ENCODE assay signal across 31 cellular contexts in genomic region chr20:54846948-54847347, GRCh38.
DNase-seq lines count a peak whose midpoint lies in the region; ATAC-seq, FAIRE-seq and TF ChIP-seq lines count a peak whose summit lies in the region.
"Had no signal": no experiment of that assay in that cellular context is flagged by ENCODE, and none has a peak within 500 bp of the region (broad histone marks: within the 10 kb centered on the region; RNA-seq: fewer than 3 reads in every experiment).

No MANE protein-coding gene starts in this region.

- FAIRE-seq in HepG2 (lab: Jason Lieb, UNC) (no peak), HTR-8/SVneo (lab: Jason Lieb, UNC) (peak; percentile 13)
- FAIRE-seq: A204.1, A549, D721Med had no signal

- TF ChIP-seq EP300 in HepG2 (IDR thresholded peaks at IDR 0.05; ENCODE audit: low read depth in 2 of 2, low read length in 2 of 2) (no peak), HepG2 (CRISPR knock-in tag; IDR thresholded peaks at IDR 0.05; ENCODE audit: borderline replicate concordance) (no peak)

- intact Hi-C loops in HepG2 (cut with micrococcal nuclease; ENCODE audit: unreplicated experiment) (no loop called here), right lobe of liver (cut with DNase I) (no loop called here)

- no peaks in the 10 kb centered on the region for H3K27me3 ChIP-seq in HepG2 (ENCODE audit: control insufficient read depth in 1 of 2, insufficient read depth in 2 of 2, low read length in 2 of 2)
- no peaks in the 10 kb centered on the region for H3K27me3 ChIP-seq in right lobe of liver
- no peaks in the 10 kb centered on the region for H3K27me3 ChIP-seq in MM.1S (replicated peaks; ENCODE audit: insufficient read depth, low read length)
- H3K27me3 ChIP-seq: BE2C; BLaER1; BLaER1 treated with 17β-estradiol and CSF1 and Interleukin-3, amounts not matched to agents 10 nM and 100 nM had no signal

- no peak for TF ChIP-seq RAD21 in HepG2 (CRISPR knock-in tag; IDR thresholded peaks at IDR 0.05)

- TF ChIP-seq CTCF in HepG2 (CRISPR knock-in tag; IDR thresholded peaks at IDR 0.05) (no peak), right lobe of liver (IDR thresholded peaks at IDR 0.05) (no peak), MM.1S (IDR thresholded peaks at IDR 0.05; ENCODE audit: low read length) (no peak)

- no peaks in the 10 kb centered on the region for H4K20me1 ChIP-seq in HepG2 (ENCODE audit: insufficient read depth, low read length)
- no peaks in the 10 kb centered on the region for H4K20me1 ChIP-seq in MM.1S (ENCODE audit: insufficient read depth, low read length)
- H4K20me1 ChIP-seq: BLaER1; BLaER1 treated with 17β-estradiol and CSF1 and Interleukin-3, amounts not matched to agents 10 nM and 100 nM had no signal

- H3K9ac ChIP-seq in HepG2 (ENCODE audit: insufficient read depth, low read depth, low read length) (no peak overlapping the region), MM.1S (ENCODE audit: low read length) (no peak overlapping the region)
- H3K9ac ChIP-seq: BLaER1; BLaER1 treated with 17β-estradiol and CSF1 and Interleukin-3, amounts not matched to agents 10 nM and 100 nM had no signal

- H3K27ac ChIP-seq in HepG2 (ENCODE audit: extremely low read length, insufficient read depth, low read length) (no peak overlapping the region), right lobe of liver (no peak overlapping the region), MM.1S (ENCODE audit: low read length) (no peak overlapping the region)
- H3K27ac ChIP-seq: 22Rv1; A549; BLaER1; BLaER1 treated with 17β-estradiol and CSF1 and Interleukin-3, amounts not matched to agents 10 nM and 100 nM; C4-2B had no signal

- CTCF ChIA-PET in HepG2 (lab: Yijun Ruan, JAX; ENCODE audit: low intra/inter-chr PET ratio, low total read pairs), result no interaction called here

- no peak for ATAC-seq in HepG2
- ATAC-seq in right lobe of liver, result no peak
- ATAC-seq: A549; CD8-positive, alpha-beta T cell had no signal

- no peak for DNase-seq in HepG2 (ENCODE audit: low spot score)
- DNase-seq in right lobe of liver, result no peak
- DNase-seq in HTR-8/SVneo (ENCODE audit: insufficient read length, low spot score), result no peak
- DNase-seq in MM.1S, result no peak
- DNase-seq: 8988T; ACHN; AML-193; BE2C; C1 segment of cervical spinal cord; Caco-2; Calu3; CD4-positive, alpha-beta memory T cell; CD4-positive, alpha-beta T cell; CD4-positive, CD25-positive, alpha-beta regulatory T cell; CD8-positive, alpha-beta memory T cell; CD8-positive, alpha-beta T cell; COR-L47; DMS 273 treated with DMSO at 0.1 percent for 48 hours; DMS153; DMS53; DMS79; DMS79 treated with DMSO at 0.1 percent for 48 hours; DND-41; EL had no signal

- in situ Hi-C loops in HepG2 (cut with HindIII; ENCODE audit: extremely low pct_ligation_motif_present, low pct_unique_long_range_greater_than_20kb), result no loop called here

- H3K4me1 ChIP-seq in HepG2 (ENCODE audit: insufficient read depth, low read length) (no peaks in the 10 kb centered on the region), right lobe of liver (no peaks in the 10 kb centered on the region), MM.1S (ENCODE audit: low read length) (no peaks in the 10 kb centered on the region)
- H3K4me1 ChIP-seq: A549; BLaER1; BLaER1 treated with 17β-estradiol and CSF1 and Interleukin-3, amounts not matched to agents 10 nM and 100 nM; Caco-2 had no signal

- H3F3A ChIP-seq in MM.1S (ENCODE audit: insufficient read depth, low read length), result no peaks in the 10 kb centered on the region

- H3K79me2 ChIP-seq in HepG2 (ENCODE audit: insufficient read depth, low read length), result no peaks in the 10 kb centered on the region
- H3K79me2 ChIP-seq in MM.1S (ENCODE audit: low read length), result no peaks in the 10 kb centered on the region

- H3K36me3 ChIP-seq in HepG2 (replicated peaks in 1 of 2; ENCODE audit: control insufficient read depth in 1 of 2, insufficient read depth in 2 of 2, low read length in 2 of 2) (no peaks in the 10 kb centered on the region), right lobe of liver (no peaks in the 10 kb centered on the region), MM.1S (replicated peaks; ENCODE audit: insufficient read depth, low read length) (no peaks in the 10 kb centered on the region)
- H3K36me3 ChIP-seq: BE2C; BLaER1; BLaER1 treated with 17β-estradiol and CSF1 and Interleukin-3, amounts not matched to agents 10 nM and 100 nM had no signal

- H3K9me3 ChIP-seq in HepG2 (ENCODE audit: low read length), result peaks cover 23% of the 10 kb centered on the region
- H3K9me3 ChIP-seq in right lobe of liver, result no peaks in the 10 kb centered on the region
- H3K9me3 ChIP-seq in MM.1S (replicated peaks; ENCODE audit: insufficient read depth, low read length), result no peaks in the 10 kb centered on the region
- H3K9me3 ChIP-seq: A549; BE2C; BLaER1; BLaER1 treated with 17β-estradiol and CSF1 and Interleukin-3, amounts not matched to agents 10 nM and 100 nM; Caco-2 had no signal

- TF ChIP-seq POLR2A in HepG2 (IDR thresholded peaks at IDR 0.05; ENCODE audit: insufficient read depth in 1 of 2, low read depth in 2 of 2, low read length in 2 of 2) (no peak), right lobe of liver (IDR thresholded peaks at IDR 0.05) (no peak)

- POLR2A ChIA-PET in HepG2 (lab: Yijun Ruan, JAX), result no interaction called here

- no TSS peak for BruUV-seq in HepG2 (replicated peaks; lab: Mats Ljungman, UMichigan)

- H3K4me2 ChIP-seq in HepG2 (ENCODE audit: low read depth, low read length), result no peak overlapping the region
- H3K4me2 ChIP-seq in MM.1S (ENCODE audit: low read depth, low read length), result no peak overlapping the region
- H3K4me2 ChIP-seq: A549; BLaER1; BLaER1 treated with 17β-estradiol and CSF1 and Interleukin-3, amounts not matched to agents 10 nM and 100 nM had no signal

- no peaks in the 10 kb centered on the region for H3K9me2 ChIP-seq in MM.1S (replicated peaks; ENCODE audit: insufficient read depth, low read length)

- H2AFZ ChIP-seq in HepG2 (ENCODE audit: low read length) (no peak overlapping the region), MM.1S (ENCODE audit: low read length) (no peak overlapping the region)

- 15% methylated on average over 4 of the region's 4 CpGs for WGBS in HepG2 (ENCODE audit: low lambda C conversion rate)
- WGBS in right lobe of liver (ENCODE audit: insufficient coverage, low coverage, low lambda C conversion rate, missing lambda C conversion rate), result 57% methylated on average over 4 of the region's 4 CpGs

- H3K4me3 ChIP-seq in HepG2 (replicated peaks in 1 of 3; ENCODE audit: insufficient read depth in 1 of 3, low read depth in 2 of 3, low read length in 3 of 3) (no peak overlapping the region), right lobe of liver (no peak overlapping the region), MM.1S (ENCODE audit: low read length) (no peak overlapping the region)
- H3K4me3 ChIP-seq: A549; BLaER1; BLaER1 treated with 17β-estradiol and CSF1 and Interleukin-3, amounts not matched to agents 10 nM and 100 nM had no signal

TF ChIP-seq in HepG2, 621 proteins besides CTCF, POLR2A, EP300 and RAD21 (continues in another document):
- no peak for TF ChIP-seq ZNF276 (CRISPR knock-in tag; IDR thresholded peaks at IDR 0.05; ENCODE audit: low read depth)
- TF ChIP-seq ZNF329 (CRISPR knock-in tag; IDR thresholded peaks at IDR 0.05; ENCODE audit: low read depth), result no peak
- TF ChIP-seq ZBTB3 (CRISPR knock-in tag; IDR thresholded peaks at IDR 0.05; ENCODE audit: borderline replicate concordance, low read depth), result no peak
- no peak for TF ChIP-seq BCL6 (CRISPR knock-in tag; IDR thresholded peaks at IDR 0.05)
- peak; percentile 49; the same call in 1 of the 2 replicates for TF ChIP-seq MAFF (IDR thresholded peaks at IDR 0.05; ENCODE audit: low read depth, low read length)
- TF ChIP-seq SP140L (CRISPR knock-in tag; IDR thresholded peaks at IDR 0.05; ENCODE audit: borderline replicate concordance), result no peak
- no peak for TF ChIP-seq ZFP90 (CRISPR knock-in tag; IDR thresholded peaks at IDR 0.05; ENCODE audit: borderline replicate concordance)
- TF ChIP-seq ELF4 (CRISPR knock-in tag; IDR thresholded peaks at IDR 0.05; ENCODE audit: borderline replicate concordance), result no peak
- no peak for TF ChIP-seq ZFP1 (CRISPR knock-in tag; IDR thresholded peaks at IDR 0.05)
- no peak for TF ChIP-seq RCOR2 (CRISPR knock-in tag; IDR thresholded peaks at IDR 0.05)
- TF ChIP-seq NFE2L2 (IDR thresholded peaks at IDR 0.05; ENCODE audit: low read length), result peak; percentile 53; the same call in 1 of the 2 replicates
- TF ChIP-seq ZNF639 (CRISPR knock-in tag; conservative IDR thresholded peaks at IDR 0.05), result no peak
- TF ChIP-seq ZNF777 (CRISPR knock-in tag; IDR thresholded peaks at IDR 0.05), result no peak
